ENCODE assay signal across 1 cellular context in the genomic region with DNA sequence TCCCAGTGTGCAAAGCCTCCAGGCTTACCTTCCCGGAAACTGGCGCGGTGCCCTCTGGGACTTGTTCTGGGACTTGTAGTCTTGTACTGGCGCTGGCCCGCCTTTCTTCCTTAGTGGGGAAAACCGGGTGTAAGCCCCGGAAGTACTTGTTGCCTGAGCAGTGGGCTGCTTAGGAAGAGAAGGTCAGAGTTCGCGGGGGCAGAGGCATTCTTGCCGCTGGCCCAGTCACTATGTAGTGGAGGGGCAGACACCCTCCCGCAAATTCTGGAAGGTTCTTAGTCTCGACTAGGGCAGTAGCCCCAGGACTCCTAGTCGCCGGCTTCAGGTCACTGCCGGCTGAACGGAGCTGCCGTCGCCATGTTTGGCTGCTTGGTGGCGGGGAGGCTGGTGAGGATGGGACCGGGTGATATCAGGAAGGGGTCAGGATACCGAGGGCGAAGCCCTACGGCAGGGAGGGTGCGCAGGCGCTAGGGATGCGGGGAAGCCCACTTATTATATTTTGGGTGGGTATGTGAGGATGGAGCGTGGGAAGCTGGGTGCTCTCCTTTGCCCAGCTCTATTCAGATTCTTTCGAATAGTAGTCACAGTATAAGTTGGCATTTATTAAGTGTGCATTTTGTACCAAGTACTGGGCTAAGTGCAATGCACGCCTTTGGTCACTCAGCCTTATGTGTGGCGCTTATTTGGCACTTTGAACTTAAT.
TF ChIP-seq lines count a peak whose summit lies in the region.

A gene with protein sequence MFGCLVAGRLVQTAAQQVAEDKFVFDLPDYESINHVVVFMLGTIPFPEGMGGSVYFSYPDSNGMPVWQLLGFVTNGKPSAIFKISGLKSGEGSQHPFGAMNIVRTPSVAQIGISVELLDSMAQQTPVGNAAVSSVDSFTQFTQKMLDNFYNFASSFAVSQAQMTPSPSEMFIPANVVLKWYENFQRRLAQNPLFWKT (plus strand): TSS at position 149 of the 702 bp plus-strand sequence. CDS start 209 bp downstream, at position 358.

TF ChIP-seq in HepG2, 621 proteins besides CTCF, POLR2A, EP300 and RAD21 (continued from another document and continues in another):
- TF ChIP-seq, protein P1, sequence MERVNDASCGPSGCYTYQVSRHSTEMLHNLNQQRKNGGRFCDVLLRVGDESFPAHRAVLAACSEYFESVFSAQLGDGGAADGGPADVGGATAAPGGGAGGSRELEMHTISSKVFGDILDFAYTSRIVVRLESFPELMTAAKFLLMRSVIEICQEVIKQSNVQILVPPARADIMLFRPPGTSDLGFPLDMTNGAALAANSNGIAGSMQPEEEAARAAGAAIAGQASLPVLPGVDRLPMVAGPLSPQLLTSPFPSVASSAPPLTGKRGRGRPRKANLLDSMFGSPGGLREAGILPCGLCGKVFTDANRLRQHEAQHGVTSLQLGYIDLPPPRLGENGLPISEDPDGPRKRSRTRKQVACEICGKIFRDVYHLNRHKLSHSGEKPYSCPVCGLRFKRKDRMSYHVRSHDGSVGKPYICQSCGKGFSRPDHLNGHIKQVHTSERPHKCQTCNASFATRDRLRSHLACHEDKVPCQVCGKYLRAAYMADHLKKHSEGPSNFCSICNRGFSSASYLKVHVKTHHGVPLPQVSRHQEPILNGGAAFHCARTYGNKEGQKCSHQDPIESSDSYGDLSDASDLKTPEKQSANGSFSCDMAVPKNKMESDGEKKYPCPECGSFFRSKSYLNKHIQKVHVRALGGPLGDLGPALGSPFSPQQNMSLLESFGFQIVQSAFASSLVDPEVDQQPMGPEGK (CRISPR knock-in tag; IDR thresholded peaks at IDR 0.05), result peak; percentile 85
- TF ChIP-seq CREM (IDR thresholded peaks at IDR 0.05), result peak; percentile 100
- TF ChIP-seq CREM (CRISPR knock-in tag; IDR thresholded peaks at IDR 0.05), result no peak
- no peak for TF ChIP-seq MTF1 (CRISPR knock-in tag; IDR thresholded peaks at IDR 0.05)
- TF ChIP-seq ZNF770 (CRISPR knock-in tag; IDR thresholded peaks at IDR 0.05), result peak; percentile 59
- no peak for TF ChIP-seq MLLT10 (CRISPR knock-in tag; IDR thresholded peaks at IDR 0.05)
- peak; percentile 80 for TF ChIP-seq SP2 (CRISPR knock-in tag; IDR thresholded peaks at IDR 0.05)
- peak; percentile 52; the same call in 1 of the 2 replicates for TF ChIP-seq NR2F2 (IDR thresholded peaks at IDR 0.05; ENCODE audit: borderline replicate concordance, low read depth)
- peak; percentile 72 for TF ChIP-seq ZHX2 (IDR thresholded peaks at IDR 0.05; ENCODE audit: low read depth)
- no peak for TF ChIP-seq ZHX2 (CRISPR knock-in tag; IDR thresholded peaks at IDR 0.05; ENCODE audit: borderline replicate concordance)
- no peak for TF ChIP-seq ZKSCAN1 (IDR thresholded peaks at IDR 0.05; ENCODE audit: low read length)
- 0 out of 2 replicates have a peak, but pooled peaks have one; percentile 26 for TF ChIP-seq HMG20B (CRISPR knock-in tag; conservative IDR thresholded peaks at IDR 0.05)
- TF ChIP-seq TAF15 (IDR thresholded peaks at IDR 0.05; ENCODE audit: low read depth, low read length, poor library complexity, severe bottlenecking), result no peak
- peak; percentile 53; the same call in 1 of the 2 replicates for TF ChIP-seq SIN3A (IDR thresholded peaks at IDR 0.05; ENCODE audit: borderline replicate concordance, low read depth, low read length)
- TF ChIP-seq BRCA1 (CRISPR knock-in tag; IDR thresholded peaks at IDR 0.05), result 0 out of 2 replicates have a peak, but pooled peaks have one; percentile 47
- peak; percentile 86 for TF ChIP-seq NFYC (CRISPR knock-in tag; IDR thresholded peaks at IDR 0.05)
- no peak for TF ChIP-seq HMGA1 (CRISPR knock-in tag; conservative IDR thresholded peaks at IDR 0.05)
- peak; percentile 97 for TF ChIP-seq SUZ12 (IDR thresholded peaks at IDR 0.05; ENCODE audit: low read depth, low read length)
- no peak for TF ChIP-seq ZNF775 (CRISPR knock-in tag; IDR thresholded peaks at IDR 0.05; ENCODE audit: borderline replicate concordance)
- TF ChIP-seq, protein P2, sequence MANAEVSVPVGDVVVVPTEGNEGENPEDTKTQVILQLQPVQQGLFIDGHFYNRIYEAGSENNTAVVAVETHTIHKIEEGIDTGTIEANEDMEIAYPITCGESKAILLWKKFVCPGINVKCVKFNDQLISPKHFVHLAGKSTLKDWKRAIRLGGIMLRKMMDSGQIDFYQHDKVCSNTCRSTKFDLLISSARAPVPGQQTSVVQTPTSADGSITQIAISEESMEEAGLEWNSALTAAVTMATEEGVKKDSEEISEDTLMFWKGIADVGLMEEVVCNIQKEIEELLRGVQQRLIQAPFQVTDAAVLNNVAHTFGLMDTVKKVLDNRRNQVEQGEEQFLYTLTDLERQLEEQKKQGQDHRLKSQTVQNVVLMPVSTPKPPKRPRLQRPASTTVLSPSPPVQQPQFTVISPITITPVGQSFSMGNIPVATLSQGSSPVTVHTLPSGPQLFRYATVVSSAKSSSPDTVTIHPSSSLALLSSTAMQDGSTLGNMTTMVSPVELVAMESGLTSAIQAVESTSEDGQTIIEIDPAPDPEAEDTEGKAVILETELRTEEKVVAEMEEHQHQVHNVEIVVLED (CRISPR knock-in tag; IDR thresholded peaks at IDR 0.05; ENCODE audit: borderline replicate concordance), result peak; percentile 85
- peak in 1 of 2 experiments; percentile 71; a peak in 1 of 4 replicates for TF ChIP-seq KLF16 (CRISPR knock-in tag; IDR thresholded peaks at IDR 0.05)
- TF ChIP-seq PAX8 (CRISPR knock-in tag; IDR thresholded peaks at IDR 0.05; ENCODE audit: borderline replicate concordance), result no peak
- TF ChIP-seq LCORL (IDR thresholded peaks at IDR 0.05), result no peak
- TF ChIP-seq LCORL (CRISPR knock-in tag; IDR thresholded peaks at IDR 0.05), result peak; percentile 81
- TF ChIP-seq JARID2 (CRISPR knock-in tag; IDR thresholded peaks at IDR 0.05; ENCODE audit: insufficient replicate concordance), result no peak
- 0 out of 2 replicates have a peak, but pooled peaks have one; percentile 18 for TF ChIP-seq ZNF205 (CRISPR knock-in tag; IDR thresholded peaks at IDR 0.05)
- TF ChIP-seq PHF8 (CRISPR knock-in tag; IDR thresholded peaks at IDR 0.05), result peak; percentile 94
- TF ChIP-seq YEATS2 (CRISPR knock-in tag; IDR thresholded peaks at IDR 0.05; ENCODE audit: borderline replicate concordance), result peak; percentile 86; the same call in 1 of the 2 replicates
- peak; percentile 81 for TF ChIP-seq ZNF264 (CRISPR knock-in tag; IDR thresholded peaks at IDR 0.05)
- no peak for TF ChIP-seq ZSCAN25 (CRISPR knock-in tag; IDR thresholded peaks at IDR 0.05)
- TF ChIP-seq AGO1 (IDR thresholded peaks at IDR 0.05; ENCODE audit: low read depth, low read length, poor library complexity, severe bottlenecking), result no peak
- TF ChIP-seq, protein P3, sequence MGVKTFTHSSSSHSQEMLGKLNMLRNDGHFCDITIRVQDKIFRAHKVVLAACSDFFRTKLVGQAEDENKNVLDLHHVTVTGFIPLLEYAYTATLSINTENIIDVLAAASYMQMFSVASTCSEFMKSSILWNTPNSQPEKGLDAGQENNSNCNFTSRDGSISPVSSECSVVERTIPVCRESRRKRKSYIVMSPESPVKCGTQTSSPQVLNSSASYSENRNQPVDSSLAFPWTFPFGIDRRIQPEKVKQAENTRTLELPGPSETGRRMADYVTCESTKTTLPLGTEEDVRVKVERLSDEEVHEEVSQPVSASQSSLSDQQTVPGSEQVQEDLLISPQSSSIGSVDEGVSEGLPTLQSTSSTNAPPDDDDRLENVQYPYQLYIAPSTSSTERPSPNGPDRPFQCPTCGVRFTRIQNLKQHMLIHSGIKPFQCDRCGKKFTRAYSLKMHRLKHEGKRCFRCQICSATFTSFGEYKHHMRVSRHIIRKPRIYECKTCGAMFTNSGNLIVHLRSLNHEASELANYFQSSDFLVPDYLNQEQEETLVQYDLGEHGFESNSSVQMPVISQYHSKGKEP (CRISPR knock-in tag; IDR thresholded peaks at IDR 0.05), result no peak
- TF ChIP-seq ZNF710 (CRISPR knock-in tag; IDR thresholded peaks at IDR 0.05; ENCODE audit: borderline replicate concordance), result peak; percentile 88; the same call in 1 of the 2 replicates
- TF ChIP-seq TRAFD1 (CRISPR knock-in tag; IDR thresholded peaks at IDR 0.05; ENCODE audit: borderline replicate concordance), result no peak
- TF ChIP-seq ZNF7 (CRISPR knock-in tag; IDR thresholded peaks at IDR 0.05), result no peak
- TF ChIP-seq ZNF33B (CRISPR knock-in tag; IDR thresholded peaks at IDR 0.05), result peak; percentile 91
- TF ChIP-seq ZNF263 (CRISPR knock-in tag; IDR thresholded peaks at IDR 0.05), result no peak
- peak; percentile 71; the same call in 1 of the 2 replicates for TF ChIP-seq KDM5A (IDR thresholded peaks at IDR 0.05; ENCODE audit: borderline replicate concordance, low read length)
- 0 out of 2 replicates have a peak, but pooled peaks have one; percentile 38 for TF ChIP-seq AKAP8 (CRISPR knock-in tag; IDR thresholded peaks at IDR 0.05)
- no peak for TF ChIP-seq ZNF549 (CRISPR knock-in tag; IDR thresholded peaks at IDR 0.05)
- peak; percentile 89 for TF ChIP-seq NAIF1 (CRISPR knock-in tag; IDR thresholded peaks at IDR 0.05; ENCODE audit: borderline replicate concordance)
- peak; percentile 71; the same call in 1 of the 2 replicates for TF ChIP-seq ZNF274 (CRISPR knock-in tag; IDR thresholded peaks at IDR 0.05)
- TF ChIP-seq RFXANK (CRISPR knock-in tag; IDR thresholded peaks at IDR 0.05), result no peak
- peak; percentile 32; the same call in 1 of the 2 replicates for TF ChIP-seq RELA (CRISPR knock-in tag; IDR thresholded peaks at IDR 0.05)
- TF ChIP-seq ZFP1 (CRISPR knock-in tag; IDR thresholded peaks at IDR 0.05), result 0 out of 2 replicates have a peak, but pooled peaks have one; percentile 58
- no peak for TF ChIP-seq ZBTB7A (CRISPR knock-in tag; IDR thresholded peaks at IDR 0.05)
